ENCODE assay signal across 12 cellular contexts in the genomic region with DNA sequence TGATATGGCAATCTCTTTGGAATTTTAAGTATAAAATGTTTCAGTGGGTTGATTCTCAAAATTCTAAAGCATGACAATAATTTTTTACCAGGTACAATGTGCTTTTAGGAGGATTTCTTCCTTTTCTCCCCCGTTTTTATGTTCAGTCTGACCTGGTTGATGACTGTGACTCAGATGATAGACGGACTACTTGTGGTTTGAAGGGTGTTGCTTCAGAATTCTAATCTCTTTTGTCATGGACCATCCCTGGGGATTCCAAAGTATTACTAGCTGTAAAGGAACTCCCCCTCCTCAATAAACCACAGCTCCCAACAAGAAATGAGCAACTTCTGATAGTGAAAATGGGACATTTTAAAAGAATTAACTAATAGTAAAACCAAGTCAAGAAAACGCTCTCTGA. TPM values are rescaled to one million over a fixed set of nuclear protein-coding genes. Genes with fewer than 3 reads are reported as not detected.
A peak's percentile ranks its signal among the peaks of the same experiment; 100 is the strongest.
DNase-seq lines count a peak whose midpoint lies in the region; ATAC-seq and TF ChIP-seq lines count a peak whose summit lies in the region.
"Had no signal": no experiment of that assay in that cellular context is flagged by ENCODE, and none has a peak within 500 bp of the region (broad histone marks: within the 10 kb centered on the region; RNA-seq: fewer than 3 reads in every experiment).

No MANE protein-coding gene starts in this region.

- DNase-seq in BJ (ENCODE audit: low read depth) = peak; percentile 55
- peak; percentile 93 for DNase-seq in LHCN-M2 (ENCODE audit: low read depth)
- DNase-seq in activated naive CD8-positive, alpha-beta T cell treated with anti-CD3 and anti-CD28 coated beads, Interleukin-2, amount 50 U/mL, for 24 hours = no peak
- peak; percentile 91 for DNase-seq in kidney glomerular epithelial cell (lab: John Stamatoyannopoulos, UW)
- DNase-seq in uterus = no peak
- DNase-seq in HK-2 (ENCODE audit: unreplicated experiment) = no peak
- no peak for DNase-seq in BE2C
- DNase-seq: activated naive CD4-positive, alpha-beta T cell treated with anti-CD3 and anti-CD28 coated beads, Interleukin-2, amount 10 ng/mL, durations not matched to agents 7 days and 5 days; Calu3; left ventricle myocardium inferior; retina had no signal

- H3K27me3 ChIP-seq in BJ (ENCODE audit: control insufficient read depth, insufficient read depth, low read length) (no peaks in the 10 kb centered on the region), uterus (no peaks in the 10 kb centered on the region), BE2C (no peaks in the 10 kb centered on the region)

- POLR2A ChIA-PET in BJ (lab: Charles Lee) = no interaction called here

- H3K4me3 Mint-ChIP-seq in activated naive CD8-positive, alpha-beta T cell treated with anti-CD3 and anti-CD28 coated beads, Interleukin-2, amount 50 U/mL, for 24 hours = no peak overlapping the region
- H3K4me3 Mint-ChIP-seq: activated naive CD4-positive, alpha-beta T cell treated with anti-CD3 and anti-CD28 coated beads, Interleukin-2, amount 10 ng/mL, durations not matched to agents 7 days and 5 days had no signal

- peaks cover 5% of the 10 kb centered on the region for H3K36me3 Mint-ChIP-seq in activated naive CD8-positive, alpha-beta T cell treated with anti-CD3 and anti-CD28 coated beads, Interleukin-2, amount 50 U/mL, for 24 hours (ENCODE audit: low read depth)

- H3K4me3 ChIP-seq in BJ (ENCODE audit: low read depth, low read length) (no peak overlapping the region), uterus (no peak overlapping the region), BE2C (ENCODE audit: low read depth, low read length) (no peak overlapping the region)
- H3K4me3 ChIP-seq: left ventricle myocardium inferior had no signal

- H3K4me1 ChIP-seq in uterus (no peaks in the 10 kb centered on the region), BE2C (no peaks in the 10 kb centered on the region)
- H3K4me1 ChIP-seq: left ventricle myocardium inferior had no signal

- intact Hi-C loops in uterus (cut with DNase I; ENCODE audit: low total_unique reads) = no loop called here

- no peak for TF ChIP-seq POLR2A in uterus (IDR thresholded peaks at IDR 0.05)

- H3K36me3 ChIP-seq in BJ (ENCODE audit: control insufficient read depth, insufficient read depth, low read length) = no peaks in the 10 kb centered on the region
- no peaks in the 10 kb centered on the region for H3K36me3 ChIP-seq in uterus
- no peaks in the 10 kb centered on the region for H3K36me3 ChIP-seq in BE2C
- H3K36me3 ChIP-seq: left ventricle myocardium inferior had no signal

- no peaks in the 10 kb centered on the region for H3K27me3 Mint-ChIP-seq in activated naive CD8-positive, alpha-beta T cell treated with anti-CD3 and anti-CD28 coated beads, Interleukin-2, amount 50 U/mL, for 24 hours
- H3K27me3 Mint-ChIP-seq: activated naive CD4-positive, alpha-beta T cell treated with anti-CD3 and anti-CD28 coated beads, Interleukin-2, amount 10 ng/mL, durations not matched to agents 7 days and 5 days had no signal

- peaks cover 9% of the 10 kb centered on the region for H3K9me3 Mint-ChIP-seq in activated naive CD8-positive, alpha-beta T cell treated with anti-CD3 and anti-CD28 coated beads, Interleukin-2, amount 50 U/mL, for 24 hours

- no peak for ATAC-seq in activated naive CD8-positive, alpha-beta T cell treated with anti-CD3 and anti-CD28 coated beads, Interleukin-2, amount 50 U/mL, for 24 hours
- no peak for ATAC-seq in HG03025 (IDR thresholded peaks at IDR 0.05; ENCODE audit: low FRiP score, unreplicated experiment)

- H3K27ac Mint-ChIP-seq in activated naive CD8-positive, alpha-beta T cell treated with anti-CD3 and anti-CD28 coated beads, Interleukin-2, amount 50 U/mL, for 24 hours = peak overlapping the region; percentile 66
- H3K27ac Mint-ChIP-seq: activated naive CD4-positive, alpha-beta T cell treated with anti-CD3 and anti-CD28 coated beads, Interleukin-2, amount 10 ng/mL, durations not matched to agents 7 days and 5 days had no signal

- no peaks in the 10 kb centered on the region for H3K9me3 ChIP-seq in uterus
- no peaks in the 10 kb centered on the region for H3K9me3 ChIP-seq in BE2C
- H3K9me3 ChIP-seq: left ventricle myocardium inferior had no signal

- peaks cover 59% of the 10 kb centered on the region for H3K4me1 Mint-ChIP-seq in activated naive CD8-positive, alpha-beta T cell treated with anti-CD3 and anti-CD28 coated beads, Interleukin-2, amount 50 U/mL, for 24 hours

- no peak for TF ChIP-seq CTCF in BJ (IDR thresholded peaks at IDR 0.05; ENCODE audit: insufficient read depth, low read depth, low read length)
- no peak for TF ChIP-seq CTCF in uterus (IDR thresholded peaks at IDR 0.05)
- TF ChIP-seq CTCF in BE2C (IDR thresholded peaks at IDR 0.05; ENCODE audit: low read depth, low read length) = no peak

- H3K27ac ChIP-seq in uterus = no peak overlapping the region
- H3K27ac ChIP-seq: left ventricle myocardium inferior had no signal

- CTCF ChIA-PET in BJ (lab: Yijun Ruan, JAX) = interaction anchor here (0.6 to 0.8 kb wide), 2 partner anchors 45 to 108 kb away, joined by 3 to 4 read pairs; no protein-coding TSS in a partner anchor

RNA-seq across cellular contexts. Expression of a gene that starts 34.9 kb away (rescaled TPM):
- 5.7 and 6.3 TPM in 2 replicates for polyA plus RNA-seq in BJ (2011; rRNA removed)
- polyA minus RNA-seq in BJ (2011; rRNA and poly(A)+ RNA removed) = 2.0 and 2.6 TPM in 2 replicates
- total RNA-seq in LHCN-M2 (2014; rRNA removed) (2.4 TPM in 2 replicates), uterus (10 to 100 TPM; 14.4 to 36.2 (median 19.6) TPM)
- 5.6 TPM for polyA plus RNA-seq in LHCN-M2 (2012)
- 0.49 TPM for polyA plus RNA-seq in BE2C (2012; ENCODE audit: insufficient read depth, insufficient read length, low read depth)

Comparison
In these comparisons a context has a peak if more than half of its experiments do, and no peak if none do; other contexts are left out.
1. DNase-seq: peak in BJ (single experiment), LHCN-M2 (single experiment) and kidney glomerular epithelial cell (single experiment); none in activated naive CD8-positive, alpha-beta T cell treated with anti-CD3 and anti-CD28 coated beads, Interleukin-2, amount 50 U/mL, for 24 hours (single experiment), uterus (0 of 2), HK-2 (single experiment) and BE2C (single experiment).